ENCODE assay signal across 11 cellular contexts in genomic region chr3:25429441-25429907, GRCh38. TPM values are rescaled to one million over a fixed set of nuclear protein-coding genes. Genes with fewer than 3 reads are reported as not detected.
DNase-seq lines count a peak whose midpoint lies in the region; TF ChIP-seq lines count a peak whose summit lies in the region.
"Had no signal": no experiment of that assay in that cellular context is flagged by ENCODE, and none has a peak within 500 bp of the region (broad histone marks: within the 10 kb centered on the region; RNA-seq: fewer than 3 reads in every experiment).

No MANE protein-coding gene starts in this region.

- in situ Hi-C loops in G401 (cut with HindIII; ENCODE audit: low sequenced_read_pairs), result no loop called here

- peak overlapping the region; percentile 71 for H3K27ac Mint-ChIP-seq in endodermal cell
- H3K27ac Mint-ChIP-seq: activated naive CD4-positive, alpha-beta T cell treated with anti-CD3 and anti-CD28 coated beads, Interleukin-2, amount 50 U/mL, for 24 hours had no signal

- H3K36me3 Mint-ChIP-seq in endodermal cell (ENCODE audit: low read depth), result peaks cover 4% of the 10 kb centered on the region
- H3K36me3 Mint-ChIP-seq: activated naive CD4-positive, alpha-beta T cell treated with anti-CD3 and anti-CD28 coated beads, Interleukin-2, amount 50 U/mL, for 24 hours had no signal

- H3K4me3 ChIP-seq in endodermal cell (ENCODE audit: low read length), result peak overlapping the region; percentile 94
- H3K4me3 ChIP-seq in muscle layer of duodenum (ENCODE audit: low read depth in 1 of 2, low read length in 2 of 2), result peak overlapping the region; percentile 85 to 88
- peak overlapping the region in 2 of 3 donors; percentile 43 to 81 for H3K4me3 ChIP-seq in thyroid gland (replicated peaks in 1 of 3)
- no peak overlapping the region for H3K4me3 ChIP-seq in A673 (ENCODE audit: low read depth, low read length, poor library complexity, severe bottlenecking)

- H3K9me3 ChIP-seq in endodermal cell (ENCODE audit: control insufficient read depth, low read length) (no peaks in the 10 kb centered on the region), muscle layer of duodenum (ENCODE audit: control insufficient read depth in 1 of 2, low read length in 2 of 2) (no peaks in the 10 kb centered on the region), thyroid gland (no peaks in the 10 kb centered on the region), A673 (ENCODE audit: low read depth, low read length, poor library complexity, severe bottlenecking) (no peaks in the 10 kb centered on the region)

- 40 to 59% methylated on average over 5 to 7 of the region's 7 CpGs for WGBS in endodermal cell (ENCODE audit: insufficient coverage in 1 of 2, insufficient read length in 1 of 2), 2 experiments
- 44 to 45% methylated on average over 7 of the region's 7 CpGs for WGBS in thyroid gland, 2 donors

- peak; percentile 22 for TF ChIP-seq CTCF in endodermal cell (conservative IDR thresholded peaks at IDR 0.05)
- no peak for TF ChIP-seq CTCF in thyroid gland (IDR thresholded peaks at IDR 0.05)
- no peak for TF ChIP-seq CTCF in A673 (conservative IDR thresholded peaks at IDR 0.05; ENCODE audit: low read depth, low read length)

- intact Hi-C loops in thyroid gland (cut with DNase I) (loop anchor here (10.0 kb wide), 1 partner anchor 165 kb away; no protein-coding TSS in a partner anchor), A673 (cut with micrococcal nuclease; ENCODE audit: unreplicated experiment) (loop anchor here (5.0 to 10.0 kb wide), 2 partner anchors 143 to 165 kb away; no protein-coding TSS in a partner anchor)

- peaks cover 2% of the 10 kb centered on the region for H3K9me3 Mint-ChIP-seq in endodermal cell
- H3K9me3 Mint-ChIP-seq: activated naive CD4-positive, alpha-beta T cell treated with anti-CD3 and anti-CD28 coated beads, Interleukin-2, amount 50 U/mL, for 24 hours had no signal

- H3K27me3 Mint-ChIP-seq in endodermal cell (ENCODE audit: insufficient read depth), result peaks cover 13% of the 10 kb centered on the region

- CTCF ChIA-PET in A673 (lab: Charles Lee), result no interaction called here

- H3K27me3 ChIP-seq in endodermal cell (ENCODE audit: control insufficient read depth, insufficient read depth, low read length, poor library complexity, severe bottlenecking) (no peaks in the 10 kb centered on the region), muscle layer of duodenum (ENCODE audit: low read depth, low read length) (no peaks in the 10 kb centered on the region), thyroid gland (no peaks in the 10 kb centered on the region), A673 (replicated peaks; ENCODE audit: insufficient read depth, low read depth, low read length, poor library complexity) (peaks cover 38% of the 10 kb centered on the region)

- TF ChIP-seq POLR2A in thyroid gland (IDR thresholded peaks at IDR 0.05), result no peak

- H3K4me1 Mint-ChIP-seq in endodermal cell, result peaks cover 43% of the 10 kb centered on the region
- H3K4me1 Mint-ChIP-seq: activated naive CD4-positive, alpha-beta T cell treated with anti-CD3 and anti-CD28 coated beads, Interleukin-2, amount 50 U/mL, for 24 hours had no signal

- DNase-seq in NCI-H69 (lab: John Stamatoyannopoulos, UW) (peak; percentile 52), endodermal cell (no peak), thyroid gland (no peak), G401 (ENCODE audit: low spot score) (no peak), A673 (ENCODE audit: low spot score) (no peak)
- DNase-seq in NK-92 treated with Interleukin-12 subunit alpha and Interleukin-12 subunit beta, amount 100 ng/mL, for 24 hours (lab: John Stamatoyannopoulos, UW), result no peak
- DNase-seq: left colon, NCI-H1092 treated with DMSO at 0.1 percent for 48 hours, NCI-H748 treated with DMSO at 0.1 percent for 48 hours had no signal

- H3K4me3 Mint-ChIP-seq in endodermal cell, result peak overlapping the region; percentile 90
- H3K4me3 Mint-ChIP-seq: activated naive CD4-positive, alpha-beta T cell treated with anti-CD3 and anti-CD28 coated beads, Interleukin-2, amount 50 U/mL, for 24 hours had no signal

- no TSS peak for BruUV-seq in A673 (replicated peaks; lab: Mats Ljungman, UMichigan)

- H3K27ac ChIP-seq in endodermal cell (ENCODE audit: low read depth, low read length) (no peak overlapping the region), muscle layer of duodenum (ENCODE audit: low read length) (peak overlapping the region; percentile 65), thyroid gland (peak overlapping the region; percentile 90 to 97 (median 97)), A673 (ENCODE audit: low read depth, low read length, poor library complexity, severe bottlenecking) (no peak overlapping the region)

- H3K36me3 ChIP-seq in endodermal cell (ENCODE audit: control insufficient read depth, insufficient read depth, low read length), result no peaks in the 10 kb centered on the region
- no peaks in the 10 kb centered on the region for H3K36me3 ChIP-seq in muscle layer of duodenum (ENCODE audit: control insufficient read depth in 1 of 2, insufficient read depth in 2 of 2, low read length in 2 of 2)
- no peaks in the 10 kb centered on the region for H3K36me3 ChIP-seq in thyroid gland
- H3K36me3 ChIP-seq in A673 (ENCODE audit: insufficient read depth, low read length, poor library complexity, severe bottlenecking), result no peaks in the 10 kb centered on the region

- POLR2A ChIA-PET in A673 (lab: Charles Lee; ENCODE audit: low non-redundant PET), result no interaction called here

- peak overlapping the region; percentile 82 for H3K9ac ChIP-seq in endodermal cell (ENCODE audit: extremely low read depth, low read length, poor library complexity, severe bottlenecking)

- H3K4me1 ChIP-seq in endodermal cell (ENCODE audit: control insufficient read depth, insufficient read depth, low read length) (peaks cover 12% of the 10 kb centered on the region), muscle layer of duodenum (ENCODE audit: control insufficient read depth in 1 of 2, insufficient read depth in 2 of 2, low read length in 2 of 2) (peaks cover 0 to 13% of the 10 kb centered on the region in 2 donors), thyroid gland (peaks cover 22 to 44% of the 10 kb centered on the region in 2 donors), A673 (ENCODE audit: insufficient read depth, low read length, poor library complexity, severe bottlenecking) (peaks cover 5% of the 10 kb centered on the region)

RNA-seq across cellular contexts. Expression of gene RARB, which starts 1.4 kb away (rescaled TPM):
- total RNA-seq in endodermal cell (10 to 100 TPM; 21.5 to 21.9 TPM), thyroid gland (10 to 100 TPM; 13.6 to 31.5 (median 20.5) TPM), A673 (2021) (0.24 and 0.44 TPM in 2 replicates)
- polyA plus RNA-seq in endodermal cell (2013, experiment 1 of 2), result 10.8 TPM
- polyA plus RNA-seq in endodermal cell (2013, experiment 2 of 2), result 8.2 TPM
- total RNA-seq in G401 (2014; rRNA removed; shearing (Covaris generic)), result not detected in 2 replicates

Comparison
In these comparisons a context has a peak if more than half of its experiments do, and no peak if none do; other contexts are left out.
1. H3K27ac ChIP-seq: peak in muscle layer of duodenum (single experiment) and thyroid gland (3 of 3); none in endodermal cell (single experiment) and A673 (single experiment).
2. RNA of gene RARB, which starts 1.4 kb away (total RNA-seq): 21.5 to 21.9 TPM in endodermal cell and 13.6 to 31.5 TPM in thyroid gland; 0.24 to 0.44 TPM in A673 and not detected in G401; every median in the first group is over 10 times any median in the second.